In genomic region chr19:3762130-3762473, GRCh38 we compare ENCODE assay signal across 9 cellular contexts. TPM values are rescaled to one million over a fixed set of nuclear protein-coding genes. Genes with fewer than 3 reads are reported as not detected.
DNase-seq lines count a peak whose midpoint lies in the region; ATAC-seq lines count a peak whose summit lies in the region.
"Had no signal": no experiment of that assay in that cellular context is flagged by ENCODE, and none has a peak within 500 bp of the region (broad histone marks: within the 10 kb centered on the region; RNA-seq: fewer than 3 reads in every experiment).

No MANE protein-coding gene starts in this region.

- peak; percentile 58 for DNase-seq in SKM-1 treated with dmso at 0.1 percent for 144 hours (lab: John Stamatoyannopoulos, UW; ENCODE audit: unreplicated experiment)
- no peak for DNase-seq in SKM-1 (lab: John Stamatoyannopoulos, UW; ENCODE audit: unreplicated experiment)
- no peak for DNase-seq in activated T-helper 1 cell treated with anti-CD3 and anti-CD28 coated beads, Interleukin-12 subunit alpha, Interleukin-12 subunit beta, Interleukin-2, Interleukin-4 antibody, amounts not matched to agents 30 ng/mL and 10 ng/mL and 1 ng/mL, durations not matched to agents 14 hours and 24 hours and 36 hours (ENCODE audit: low spot score)
- no peak for DNase-seq in stimulated activated naive CD8-positive, alpha-beta T cell treated with anti-CD3 and anti-CD28 coated beads, Interleukin-15, amount 100 ng/mL, for 72 hours
- DNase-seq in NCI-H1930 (lab: John Stamatoyannopoulos, UW): no peak
- no peak for DNase-seq in NOMO-1 (lab: John Stamatoyannopoulos, UW; ENCODE audit: unreplicated experiment in 2 of 2)
- no peak for DNase-seq in AG08395 (ENCODE audit: low spot score)

- H3K27ac ChIP-seq in iPS-20b (ENCODE audit: low read length): no peak overlapping the region

- peaks cover 2% of the 10 kb centered on the region for H3K27me3 Mint-ChIP-seq in activated T-helper 1 cell treated with anti-CD3 and anti-CD28 coated beads, Interleukin-12 subunit alpha, Interleukin-12 subunit beta, Interleukin-2, Interleukin-4 antibody, amounts not matched to agents 30 ng/mL and 10 ng/mL and 1 ng/mL, durations not matched to agents 14 hours and 24 hours and 36 hours (ENCODE audit: insufficient read depth)
- H3K27me3 Mint-ChIP-seq in stimulated activated naive CD8-positive, alpha-beta T cell treated with anti-CD3 and anti-CD28 coated beads, Interleukin-15, amount 100 ng/mL, for 72 hours: no peaks in the 10 kb centered on the region

- H3K9ac ChIP-seq in iPS-20b (ENCODE audit: low read depth, low read length): no peak overlapping the region

- peak overlapping the region; percentile 100 for H3K4me3 Mint-ChIP-seq in activated T-helper 1 cell treated with anti-CD3 and anti-CD28 coated beads, Interleukin-12 subunit alpha, Interleukin-12 subunit beta, Interleukin-2, Interleukin-4 antibody, amounts not matched to agents 30 ng/mL and 10 ng/mL and 1 ng/mL, durations not matched to agents 14 hours and 24 hours and 36 hours
- peak overlapping the region; percentile 97 to 100 for H3K4me3 Mint-ChIP-seq in stimulated activated naive CD8-positive, alpha-beta T cell treated with anti-CD3 and anti-CD28 coated beads, Interleukin-15, amount 100 ng/mL, for 72 hours

- intact Hi-C loops in activated T-helper 1 cell treated with anti-CD3 and anti-CD28 coated beads, Interleukin-12 subunit alpha, Interleukin-12 subunit beta, Interleukin-2, Interleukin-4 antibody, amounts not matched to agents 30 ng/mL and 10 ng/mL and 1 ng/mL, durations not matched to agents 14 hours and 24 hours and 36 hours (cut with micrococcal nuclease): loop anchor here (1.0 to 5.0 kb wide), 10 partner anchors 50 to 977 kb away; partner anchors contain the start of genes ANKRD24, DAPK3, DPP9 and EEF2

- H3K27ac Mint-ChIP-seq in activated T-helper 1 cell treated with anti-CD3 and anti-CD28 coated beads, Interleukin-12 subunit alpha, Interleukin-12 subunit beta, Interleukin-2, Interleukin-4 antibody, amounts not matched to agents 30 ng/mL and 10 ng/mL and 1 ng/mL, durations not matched to agents 14 hours and 24 hours and 36 hours: peak overlapping the region; percentile 99
- peak overlapping the region; percentile 98 to 100 for H3K27ac Mint-ChIP-seq in stimulated activated naive CD8-positive, alpha-beta T cell treated with anti-CD3 and anti-CD28 coated beads, Interleukin-15, amount 100 ng/mL, for 72 hours

- peak overlapping the region; percentile 98 for H3K4me3 ChIP-seq in iPS-20b (ENCODE audit: low read length)

- no peak for ATAC-seq in stimulated activated naive CD8-positive, alpha-beta T cell treated with anti-CD3 and anti-CD28 coated beads, Interleukin-15, amount 100 ng/mL, for 72 hours

- H3K9me3 Mint-ChIP-seq in activated T-helper 1 cell treated with anti-CD3 and anti-CD28 coated beads, Interleukin-12 subunit alpha, Interleukin-12 subunit beta, Interleukin-2, Interleukin-4 antibody, amounts not matched to agents 30 ng/mL and 10 ng/mL and 1 ng/mL, durations not matched to agents 14 hours and 24 hours and 36 hours: no peaks in the 10 kb centered on the region
- no peaks in the 10 kb centered on the region for H3K9me3 Mint-ChIP-seq in stimulated activated naive CD8-positive, alpha-beta T cell treated with anti-CD3 and anti-CD28 coated beads, Interleukin-15, amount 100 ng/mL, for 72 hours

- peaks cover 27% of the 10 kb centered on the region for H3K4me1 Mint-ChIP-seq in activated T-helper 1 cell treated with anti-CD3 and anti-CD28 coated beads, Interleukin-12 subunit alpha, Interleukin-12 subunit beta, Interleukin-2, Interleukin-4 antibody, amounts not matched to agents 30 ng/mL and 10 ng/mL and 1 ng/mL, durations not matched to agents 14 hours and 24 hours and 36 hours (ENCODE audit: low read depth)
- H3K4me1 Mint-ChIP-seq in stimulated activated naive CD8-positive, alpha-beta T cell treated with anti-CD3 and anti-CD28 coated beads, Interleukin-15, amount 100 ng/mL, for 72 hours: peaks cover 55% of the 10 kb centered on the region

- no peaks in the 10 kb centered on the region for H3K9me3 ChIP-seq in iPS-20b (ENCODE audit: insufficient read depth, low read depth, low read length)

- H3K36me3 Mint-ChIP-seq in activated T-helper 1 cell treated with anti-CD3 and anti-CD28 coated beads, Interleukin-12 subunit alpha, Interleukin-12 subunit beta, Interleukin-2, Interleukin-4 antibody, amounts not matched to agents 30 ng/mL and 10 ng/mL and 1 ng/mL, durations not matched to agents 14 hours and 24 hours and 36 hours (ENCODE audit: low read depth): peaks cover 16% of the 10 kb centered on the region

- peaks cover 23% of the 10 kb centered on the region; the same call in 1 of the 2 replicates for H3K36me3 ChIP-seq in iPS-20b (ENCODE audit: insufficient read depth, low read depth, low read length)

- H3K27me3 ChIP-seq in iPS-20b (ENCODE audit: insufficient read depth, low read length): no peaks in the 10 kb centered on the region

- 0 out of 2 replicates have a peak, but pooled peaks cover 4% of the 10 kb centered on the region for H3K4me1 ChIP-seq in iPS-20b (ENCODE audit: insufficient read depth, low read length)

RNA-seq across cellular contexts. Expression of gene MRPL54, which starts 0.4 kb away (rescaled TPM):
- 88.2 and 94.7 TPM in 2 replicates for total RNA-seq in activated T-helper 1 cell treated with anti-CD3 and anti-CD28 coated beads, Interleukin-12 subunit alpha, Interleukin-12 subunit beta, Interleukin-2, Interleukin-4 antibody, amounts not matched to agents 30 ng/mL and 10 ng/mL and 1 ng/mL, durations not matched to agents 14 hours and 24 hours and 36 hours

RNA-seq across cellular contexts. Expression of gene APBA3, which starts 0.6 kb away (rescaled TPM):
- total RNA-seq in activated T-helper 1 cell treated with anti-CD3 and anti-CD28 coated beads, Interleukin-12 subunit alpha, Interleukin-12 subunit beta, Interleukin-2, Interleukin-4 antibody, amounts not matched to agents 30 ng/mL and 10 ng/mL and 1 ng/mL, durations not matched to agents 14 hours and 24 hours and 36 hours: 45.4 and 48.9 TPM in 2 replicates

RNA-seq across cellular contexts. Expression of gene RAX2, which starts 9.9 kb away (rescaled TPM):
- total RNA-seq in activated T-helper 1 cell treated with anti-CD3 and anti-CD28 coated beads, Interleukin-12 subunit alpha, Interleukin-12 subunit beta, Interleukin-2, Interleukin-4 antibody, amounts not matched to agents 30 ng/mL and 10 ng/mL and 1 ng/mL, durations not matched to agents 14 hours and 24 hours and 36 hours: not detected in 2 replicates
- total RNA-seq: esophagus mucosa had no signal

RNA-seq across cellular contexts. Expression of gene MATK, which starts 24.1 kb away (rescaled TPM):
- total RNA-seq in activated T-helper 1 cell treated with anti-CD3 and anti-CD28 coated beads, Interleukin-12 subunit alpha, Interleukin-12 subunit beta, Interleukin-2, Interleukin-4 antibody, amounts not matched to agents 30 ng/mL and 10 ng/mL and 1 ng/mL, durations not matched to agents 14 hours and 24 hours and 36 hours: 21.5 and 24.3 TPM in 2 replicates

RNA-seq across cellular contexts. Expression of gene TJP3, which starts 53.9 kb away (rescaled TPM):
- total RNA-seq in activated T-helper 1 cell treated with anti-CD3 and anti-CD28 coated beads, Interleukin-12 subunit alpha, Interleukin-12 subunit beta, Interleukin-2, Interleukin-4 antibody, amounts not matched to agents 30 ng/mL and 10 ng/mL and 1 ng/mL, durations not matched to agents 14 hours and 24 hours and 36 hours: 0.08 TPM in 1 of 2 replicates, not detected in the other
